ENCODE assay signal across 1 cellular context in the genomic region with DNA sequence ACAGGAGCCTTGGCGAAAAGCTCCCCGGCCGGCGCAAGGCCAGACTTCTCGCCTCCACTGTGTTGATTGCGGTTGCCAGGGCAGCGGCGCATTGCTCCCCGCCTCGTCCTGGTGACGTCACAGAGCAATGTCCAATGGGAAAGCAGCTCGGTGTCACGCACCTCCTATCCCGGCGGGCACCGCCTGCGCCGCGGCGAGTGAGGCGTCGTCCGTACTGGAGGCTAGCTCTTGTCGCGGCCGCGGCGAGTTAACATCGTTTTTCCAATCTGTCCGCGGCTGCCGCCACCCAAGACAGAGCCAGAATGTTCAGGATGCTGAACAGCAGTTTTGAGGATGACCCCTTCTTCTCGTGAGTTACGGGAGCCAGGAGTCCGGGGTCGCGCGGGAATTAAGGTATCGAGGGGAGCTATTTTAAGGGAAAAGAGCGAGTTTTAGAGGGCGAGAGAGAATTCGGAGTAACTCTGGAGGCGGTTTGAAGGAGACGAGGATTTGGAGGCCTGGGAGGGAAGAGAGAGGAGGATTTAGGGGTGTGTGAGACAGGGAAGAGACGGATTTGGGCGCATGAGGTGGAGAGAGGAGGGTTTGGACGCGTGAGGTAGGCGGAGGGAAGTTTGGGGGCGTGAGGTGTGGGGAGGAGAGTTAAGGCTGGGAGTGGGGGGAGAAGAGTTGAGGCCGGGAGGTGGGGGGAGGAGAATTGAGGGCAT.
TF ChIP-seq lines count a peak whose summit lies in the region.

A gene with protein sequence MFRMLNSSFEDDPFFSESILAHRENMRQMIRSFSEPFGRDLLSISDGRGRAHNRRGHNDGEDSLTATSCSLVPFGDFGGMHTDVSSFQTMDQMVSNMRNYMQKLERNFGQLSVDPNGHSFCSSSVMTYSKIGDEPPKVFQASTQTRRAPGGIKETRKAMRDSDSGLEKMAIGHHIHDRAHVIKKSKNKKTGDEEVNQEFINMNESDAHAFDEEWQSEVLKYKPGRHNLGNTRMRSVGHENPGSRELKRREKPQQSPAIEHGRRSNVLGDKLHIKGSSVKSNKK (plus strand): TSS at position 196 of the 704 bp plus-strand sequence. CDS start 107 bp downstream, at position 303.

TF ChIP-seq in K562, 482 proteins besides CTCF, POLR2A, EP300 and RAD21 (continued from another document):
- TF ChIP-seq, protein P1, sequence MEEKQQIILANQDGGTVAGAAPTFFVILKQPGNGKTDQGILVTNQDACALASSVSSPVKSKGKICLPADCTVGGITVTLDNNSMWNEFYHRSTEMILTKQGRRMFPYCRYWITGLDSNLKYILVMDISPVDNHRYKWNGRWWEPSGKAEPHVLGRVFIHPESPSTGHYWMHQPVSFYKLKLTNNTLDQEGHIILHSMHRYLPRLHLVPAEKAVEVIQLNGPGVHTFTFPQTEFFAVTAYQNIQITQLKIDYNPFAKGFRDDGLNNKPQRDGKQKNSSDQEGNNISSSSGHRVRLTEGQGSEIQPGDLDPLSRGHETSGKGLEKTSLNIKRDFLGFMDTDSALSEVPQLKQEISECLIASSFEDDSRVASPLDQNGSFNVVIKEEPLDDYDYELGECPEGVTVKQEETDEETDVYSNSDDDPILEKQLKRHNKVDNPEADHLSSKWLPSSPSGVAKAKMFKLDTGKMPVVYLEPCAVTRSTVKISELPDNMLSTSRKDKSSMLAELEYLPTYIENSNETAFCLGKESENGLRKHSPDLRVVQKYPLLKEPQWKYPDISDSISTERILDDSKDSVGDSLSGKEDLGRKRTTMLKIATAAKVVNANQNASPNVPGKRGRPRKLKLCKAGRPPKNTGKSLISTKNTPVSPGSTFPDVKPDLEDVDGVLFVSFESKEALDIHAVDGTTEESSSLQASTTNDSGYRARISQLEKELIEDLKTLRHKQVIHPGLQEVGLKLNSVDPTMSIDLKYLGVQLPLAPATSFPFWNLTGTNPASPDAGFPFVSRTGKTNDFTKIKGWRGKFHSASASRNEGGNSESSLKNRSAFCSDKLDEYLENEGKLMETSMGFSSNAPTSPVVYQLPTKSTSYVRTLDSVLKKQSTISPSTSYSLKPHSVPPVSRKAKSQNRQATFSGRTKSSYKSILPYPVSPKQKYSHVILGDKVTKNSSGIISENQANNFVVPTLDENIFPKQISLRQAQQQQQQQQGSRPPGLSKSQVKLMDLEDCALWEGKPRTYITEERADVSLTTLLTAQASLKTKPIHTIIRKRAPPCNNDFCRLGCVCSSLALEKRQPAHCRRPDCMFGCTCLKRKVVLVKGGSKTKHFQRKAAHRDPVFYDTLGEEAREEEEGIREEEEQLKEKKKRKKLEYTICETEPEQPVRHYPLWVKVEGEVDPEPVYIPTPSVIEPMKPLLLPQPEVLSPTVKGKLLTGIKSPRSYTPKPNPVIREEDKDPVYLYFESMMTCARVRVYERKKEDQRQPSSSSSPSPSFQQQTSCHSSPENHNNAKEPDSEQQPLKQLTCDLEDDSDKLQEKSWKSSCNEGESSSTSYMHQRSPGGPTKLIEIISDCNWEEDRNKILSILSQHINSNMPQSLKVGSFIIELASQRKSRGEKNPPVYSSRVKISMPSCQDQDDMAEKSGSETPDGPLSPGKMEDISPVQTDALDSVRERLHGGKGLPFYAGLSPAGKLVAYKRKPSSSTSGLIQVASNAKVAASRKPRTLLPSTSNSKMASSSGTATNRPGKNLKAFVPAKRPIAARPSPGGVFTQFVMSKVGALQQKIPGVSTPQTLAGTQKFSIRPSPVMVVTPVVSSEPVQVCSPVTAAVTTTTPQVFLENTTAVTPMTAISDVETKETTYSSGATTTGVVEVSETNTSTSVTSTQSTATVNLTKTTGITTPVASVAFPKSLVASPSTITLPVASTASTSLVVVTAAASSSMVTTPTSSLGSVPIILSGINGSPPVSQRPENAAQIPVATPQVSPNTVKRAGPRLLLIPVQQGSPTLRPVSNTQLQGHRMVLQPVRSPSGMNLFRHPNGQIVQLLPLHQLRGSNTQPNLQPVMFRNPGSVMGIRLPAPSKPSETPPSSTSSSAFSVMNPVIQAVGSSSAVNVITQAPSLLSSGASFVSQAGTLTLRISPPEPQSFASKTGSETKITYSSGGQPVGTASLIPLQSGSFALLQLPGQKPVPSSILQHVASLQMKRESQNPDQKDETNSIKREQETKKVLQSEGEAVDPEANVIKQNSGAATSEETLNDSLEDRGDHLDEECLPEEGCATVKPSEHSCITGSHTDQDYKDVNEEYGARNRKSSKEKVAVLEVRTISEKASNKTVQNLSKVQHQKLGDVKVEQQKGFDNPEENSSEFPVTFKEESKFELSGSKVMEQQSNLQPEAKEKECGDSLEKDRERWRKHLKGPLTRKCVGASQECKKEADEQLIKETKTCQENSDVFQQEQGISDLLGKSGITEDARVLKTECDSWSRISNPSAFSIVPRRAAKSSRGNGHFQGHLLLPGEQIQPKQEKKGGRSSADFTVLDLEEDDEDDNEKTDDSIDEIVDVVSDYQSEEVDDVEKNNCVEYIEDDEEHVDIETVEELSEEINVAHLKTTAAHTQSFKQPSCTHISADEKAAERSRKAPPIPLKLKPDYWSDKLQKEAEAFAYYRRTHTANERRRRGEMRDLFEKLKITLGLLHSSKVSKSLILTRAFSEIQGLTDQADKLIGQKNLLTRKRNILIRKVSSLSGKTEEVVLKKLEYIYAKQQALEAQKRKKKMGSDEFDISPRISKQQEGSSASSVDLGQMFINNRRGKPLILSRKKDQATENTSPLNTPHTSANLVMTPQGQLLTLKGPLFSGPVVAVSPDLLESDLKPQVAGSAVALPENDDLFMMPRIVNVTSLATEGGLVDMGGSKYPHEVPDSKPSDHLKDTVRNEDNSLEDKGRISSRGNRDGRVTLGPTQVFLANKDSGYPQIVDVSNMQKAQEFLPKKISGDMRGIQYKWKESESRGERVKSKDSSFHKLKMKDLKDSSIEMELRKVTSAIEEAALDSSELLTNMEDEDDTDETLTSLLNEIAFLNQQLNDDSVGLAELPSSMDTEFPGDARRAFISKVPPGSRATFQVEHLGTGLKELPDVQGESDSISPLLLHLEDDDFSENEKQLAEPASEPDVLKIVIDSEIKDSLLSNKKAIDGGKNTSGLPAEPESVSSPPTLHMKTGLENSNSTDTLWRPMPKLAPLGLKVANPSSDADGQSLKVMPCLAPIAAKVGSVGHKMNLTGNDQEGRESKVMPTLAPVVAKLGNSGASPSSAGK (IDR thresholded peaks at IDR 0.05): peak; percentile 99
- peak in 1 of 2 experiments; percentile 64; a peak in 1 of 4 replicates for TF ChIP-seq ARNT (IDR thresholded peaks at IDR 0.05)
- no peak for TF ChIP-seq MCM2 (IDR thresholded peaks at IDR 0.05; ENCODE audit: low read depth)
- TF ChIP-seq NR2C2 (CRISPR knock-in tag; IDR thresholded peaks at IDR 0.05): no peak; the same call in 1 of the 2 replicates
- TF ChIP-seq NR2C2 (tag; IDR thresholded peaks at IDR 0.05): peak; percentile 37; the same call in 1 of the 2 replicates
- TF ChIP-seq MCM3 (IDR thresholded peaks at IDR 0.05): no peak
- peak; percentile 70 for TF ChIP-seq SP1 (CRISPR knock-in tag; IDR thresholded peaks at IDR 0.05)
- TF ChIP-seq SMAD3 (CRISPR knock-in tag; conservative IDR thresholded peaks at IDR 0.05): 0 out of 2 replicates have a peak, but pooled peaks have one; percentile 30
- TF ChIP-seq SMAD4 (CRISPR knock-in tag; conservative IDR thresholded peaks at IDR 0.05): peak; percentile 57; the same call in 1 of the 2 replicates
- TF ChIP-seq ZNF589 (CRISPR knock-in tag; IDR thresholded peaks at IDR 0.05; ENCODE audit: low read depth): no peak
- no peak for TF ChIP-seq SMAD1 (IDR thresholded peaks at IDR 0.05; ENCODE audit: low read depth, low read length, partially characterized antibody)
- peak; percentile 63; the same call in 1 of the 2 replicates for TF ChIP-seq NFRKB (IDR thresholded peaks at IDR 0.05; ENCODE audit: low read depth)
